In genomic region chr6:160438481-160438880, GRCh38 we compare ENCODE assay signal across 31 cellular contexts.
"Had no signal": no experiment of that assay in that cellular context is flagged by ENCODE, and none has a peak within 500 bp of the region (broad histone marks: within the 10 kb centered on the region; RNA-seq: fewer than 3 reads in every experiment).

No MANE protein-coding gene starts in this region.

- H3K9me3 Mint-ChIP-seq: activated B cell treated with CpG ODN at 0.5 μM for 24 hours; activated CD8-positive, alpha-beta T cell treated with anti-CD3 and anti-CD28 coated beads for 36 hours; activated naive CD4-positive, alpha-beta T cell treated with anti-CD3 and anti-CD28 coated beads for 36 hours; activated naive CD4-positive, alpha-beta T cell treated with anti-CD3 and anti-CD28 coated beads, Interleukin-2, amount 50 U/mL, for 24 hours; activated naive CD8-positive, alpha-beta T cell treated with anti-CD3 and anti-CD28 coated beads for 36 hours; activated naive CD8-positive, alpha-beta T cell treated with anti-CD3 and anti-CD28 coated beads, Interleukin-2, amount 50 U/mL, for 24 hours; activated T-cell treated with anti-CD3 and anti-CD28 coated beads, Interleukin-2, amount 50 U/mL, for 4 hours; activated T-helper 1 cell treated with anti-CD3 and anti-CD28 coated beads, Interleukin-12 subunit alpha, Interleukin-12 subunit beta, Interleukin-2, Interleukin-4 antibody, amounts not matched to agents 30 ng/mL and 10 ng/mL and 1 ng/mL, durations not matched to agents 14 hours and 24 hours and 36 hours; activated T-helper 2 cell treated with anti-CD3 and anti-CD28 coated beads, Interferon-gamma antibody, Interleukin-2, Interleukin-4, amounts not matched to agents 10 μg/mL and 5 μg/mL and 100 μg/mL, durations not matched to agents 14 hours and 24 hours and 36 hours; brain; endodermal cell; T-helper 2 cell treated with Interferon-gamma antibody and Interleukin-4, amounts not matched to agents 5 μg/mL and 100 μg/mL, for 36 hours had no signal

- DNase-seq: activated B cell treated with CpG ODN at 0.5 μM for 24 hours; activated CD4-positive, alpha-beta T cell treated with anti-CD3 and anti-CD28 coated beads for 48 hours; activated CD4-positive, alpha-beta T cell treated with anti-CD3 and anti-CD28 coated beads, Interleukin-2, amount 50 U/mL, for 1 hour; activated CD4-positive, alpha-beta T cell treated with anti-CD3 and anti-CD28 coated beads, Interleukin-2, amount 50 U/mL, for 48 hours; activated CD8-positive, alpha-beta memory T cell treated with anti-CD3 and anti-CD28 coated beads for 24 hours; activated CD8-positive, alpha-beta T cell treated with anti-CD3 and anti-CD28 coated beads for 36 hours; activated effector memory CD4-positive, alpha-beta T cell treated with anti-CD3 and anti-CD28 coated beads, Interleukin-2, amount 50 U/mL, for 16 hours; activated naive CD4-positive, alpha-beta T cell treated with anti-CD3 and anti-CD28 coated beads for 36 hours; activated naive CD8-positive, alpha-beta T cell treated with anti-CD3 and anti-CD28 coated beads for 36 hours; activated naive CD8-positive, alpha-beta T cell treated with anti-CD3 and anti-CD28 coated beads, Interleukin-2, amount 50 U/mL, for 24 hours; activated T-cell treated with anti-CD3 and anti-CD28 coated beads, Interleukin-2, amount 50 U/mL, for 4 hours; adrenal gland; central memory CD4-positive, alpha-beta T cell; cerebellar nuclear complex; colonic mucosa; effector CD8-positive, alpha-beta T cell; foreskin keratinocyte; gastrocnemius medialis; T-helper 1 cell; T-helper 17 cell; T1000; WERI-Rb-1 had no signal

- H3K36me3 Mint-ChIP-seq: activated naive CD4-positive, alpha-beta T cell treated with anti-CD3 and anti-CD28 coated beads, Interleukin-2, amount 50 U/mL, for 24 hours; activated naive CD8-positive, alpha-beta T cell treated with anti-CD3 and anti-CD28 coated beads for 36 hours; brain had no signal

- H3K4me3 Mint-ChIP-seq: activated B cell treated with CpG ODN at 0.5 μM for 24 hours; activated CD8-positive, alpha-beta T cell treated with anti-CD3 and anti-CD28 coated beads for 36 hours; activated naive CD4-positive, alpha-beta T cell treated with anti-CD3 and anti-CD28 coated beads for 36 hours; activated naive CD4-positive, alpha-beta T cell treated with anti-CD3 and anti-CD28 coated beads, Interleukin-2, amount 50 U/mL, for 24 hours; activated naive CD8-positive, alpha-beta T cell treated with anti-CD3 and anti-CD28 coated beads for 36 hours; activated naive CD8-positive, alpha-beta T cell treated with anti-CD3 and anti-CD28 coated beads, Interleukin-2, amount 50 U/mL, for 24 hours; activated T-cell treated with anti-CD3 and anti-CD28 coated beads, Interleukin-2, amount 50 U/mL, for 4 hours; activated T-helper 1 cell treated with anti-CD3 and anti-CD28 coated beads, Interleukin-12 subunit alpha, Interleukin-12 subunit beta, Interleukin-2, Interleukin-4 antibody, amounts not matched to agents 30 ng/mL and 10 ng/mL and 1 ng/mL, durations not matched to agents 14 hours and 24 hours and 36 hours; brain; endodermal cell; T-helper 17 cell; T-helper 2 cell treated with Interferon-gamma antibody and Interleukin-4, amounts not matched to agents 5 μg/mL and 100 μg/mL, for 36 hours had no signal

- H3K27me3 Mint-ChIP-seq: brain had no signal

- H3K4me1 ChIP-seq: adrenal gland, ascending aorta, breast epithelium, colonic mucosa, foreskin keratinocyte, gastrocnemius medialis had no signal

- H3K27ac Mint-ChIP-seq: activated B cell treated with CpG ODN at 0.5 μM for 24 hours; activated CD8-positive, alpha-beta T cell treated with anti-CD3 and anti-CD28 coated beads for 36 hours; activated naive CD4-positive, alpha-beta T cell treated with anti-CD3 and anti-CD28 coated beads for 36 hours; activated naive CD4-positive, alpha-beta T cell treated with anti-CD3 and anti-CD28 coated beads, Interleukin-2, amount 50 U/mL, for 24 hours; activated naive CD8-positive, alpha-beta T cell treated with anti-CD3 and anti-CD28 coated beads for 36 hours; activated naive CD8-positive, alpha-beta T cell treated with anti-CD3 and anti-CD28 coated beads, Interleukin-2, amount 50 U/mL, for 24 hours; activated T-helper 1 cell treated with anti-CD3 and anti-CD28 coated beads, Interleukin-12 subunit alpha, Interleukin-12 subunit beta, Interleukin-2, Interleukin-4 antibody, amounts not matched to agents 30 ng/mL and 10 ng/mL and 1 ng/mL, durations not matched to agents 14 hours and 24 hours and 36 hours; activated T-helper 2 cell treated with anti-CD3 and anti-CD28 coated beads, Interferon-gamma antibody, Interleukin-2, Interleukin-4, amounts not matched to agents 10 μg/mL and 5 μg/mL and 100 μg/mL, durations not matched to agents 14 hours and 24 hours and 36 hours; brain; endodermal cell; T-helper 17 cell; T-helper 2 cell treated with Interferon-gamma antibody and Interleukin-4, amounts not matched to agents 5 μg/mL and 100 μg/mL, for 36 hours had no signal

- H3K27ac ChIP-seq: adrenal gland, ascending aorta, breast epithelium, cardiac muscle cell, colonic mucosa, foreskin keratinocyte, gastrocnemius medialis, WERI-Rb-1 had no signal

- H3K4me1 Mint-ChIP-seq: activated B cell treated with CpG ODN at 0.5 μM for 24 hours had no signal

- H3K9me3 ChIP-seq: adrenal gland, ascending aorta, breast epithelium, colonic mucosa, gastrocnemius medialis had no signal

- H3K4me3 ChIP-seq: adrenal gland, ascending aorta, breast epithelium, cardiac muscle cell, colonic mucosa, gastrocnemius medialis had no signal

- H3K27me3 ChIP-seq: adrenal gland, ascending aorta, breast epithelium, cardiac muscle cell, colonic mucosa, foreskin keratinocyte, gastrocnemius medialis had no signal

- H3K36me3 ChIP-seq: adrenal gland, breast epithelium, cardiac muscle cell, colonic mucosa, gastrocnemius medialis, WERI-Rb-1 had no signal
